16 cellular contexts compared by ENCODE assay signal in genomic region chr5:10328323-10328722, GRCh38.
"Had no signal": no experiment of that assay in that cellular context is flagged by ENCODE, and none has a peak within 500 bp of the region (broad histone marks: within the 10 kb centered on the region; RNA-seq: fewer than 3 reads in every experiment).

No MANE protein-coding gene starts in this region.

- ATAC-seq: heart left ventricle; natural killer cell treated with Interleukin-12 subunit alpha and Interleukin-12 subunit beta and Interleukin-15 and Interleukin-18, amount 100 ng/mL, for 72 hours; right lobe of liver; stimulated activated naive CD8-positive, alpha-beta T cell treated with anti-CD3 and anti-CD28 coated beads, Interleukin-15, Interleukin-2, amounts not matched to agents 100 U/mL and 50 U/mL, for 24 hours had no signal

- H3K9me3 ChIP-seq: heart left ventricle, left lung, right lobe of liver had no signal

- H3K27me3 ChIP-seq: right lobe of liver had no signal

- H3K36me3 ChIP-seq: heart left ventricle, left lung, right lobe of liver had no signal

- H3K4me3 ChIP-seq: heart left ventricle, left lung, right lobe of liver had no signal

- H3K27ac ChIP-seq: right lobe of liver had no signal

- DNase-seq: activated CD4-positive, alpha-beta T cell treated with anti-CD3 and anti-CD28 coated beads, Interleukin-2, amount 10 ng/mL, durations not matched to agents 7 days and 5 days; activated CD4-positive, CD25-positive, alpha-beta regulatory T cell; activated effector memory CD4-positive, alpha-beta T cell treated with anti-CD3 and anti-CD28 coated beads, Interleukin-2, amount 50 U/mL, for 16 hours; activated naive CD8-positive, alpha-beta T cell treated with anti-CD3 and anti-CD28 coated beads for 36 hours; activated T-cell treated with anti-CD3 and anti-CD28 coated beads, Interleukin-2, amount 50 U/mL, for 24 hours; anterior cingulate cortex; effector CD4-positive, alpha-beta T cell; heart left ventricle; left lung; mesenchymal stem cell; occipital lobe; right lobe of liver; stimulated activated CD4-positive, alpha-beta T cell treated with anti-CD3 and anti-CD28 coated beads, Interleukin-12 subunit alpha, Interleukin-12 subunit beta, amount 100 ng/mL, for 4 hours; stimulated activated CD4-positive, alpha-beta T cell treated with anti-CD3 and anti-CD28 coated beads, Interleukin-2, amount 100 ng/mL, for 48 hours; stimulated activated naive CD8-positive, alpha-beta T cell treated with anti-CD3 and anti-CD28 coated beads, Interleukin-15, Interleukin-2, amounts not matched to agents 100 U/mL and 50 U/mL, for 24 hours had no signal
